1 cellular context compared by ENCODE assay signal in genomic region chr2:100891911-100892642, GRCh38.
A peak's percentile ranks its signal among the peaks of the same experiment; 100 is the strongest.
TF ChIP-seq lines count a peak whose summit lies in the region.

No MANE protein-coding gene starts in this region.

TF ChIP-seq in HepG2, 621 proteins besides CTCF, POLR2A, EP300 and RAD21 (continued from another document):
- no peak for TF ChIP-seq REST (IDR thresholded peaks at IDR 0.05; ENCODE audit: borderline replicate concordance in 1 of 2, low read depth in 1 of 2, low read length in 2 of 2)
- no peak for TF ChIP-seq ZNF605 (CRISPR knock-in tag; IDR thresholded peaks at IDR 0.05)
- peak; percentile 34; the same call in 1 of the 2 replicates for TF ChIP-seq ZBTB33 (CRISPR knock-in tag; IDR thresholded peaks at IDR 0.05)
- TF ChIP-seq CEBPZ (IDR thresholded peaks at IDR 0.05; ENCODE audit: low read length) = no peak
- peak; percentile 87 for TF ChIP-seq RBM22 (optimal IDR thresholded peaks at IDR 0.05; ENCODE audit: low read length)
- TF ChIP-seq ZC3H4 (CRISPR knock-in tag; IDR thresholded peaks at IDR 0.05; ENCODE audit: borderline replicate concordance) = no peak
- no peak for TF ChIP-seq KDM3A (CRISPR knock-in tag; IDR thresholded peaks at IDR 0.05; ENCODE audit: low read depth)
- TF ChIP-seq MAFF (IDR thresholded peaks at IDR 0.05; ENCODE audit: low read depth, low read length) = peak; percentile 14; the same call in 1 of the 2 replicates
- no peak for TF ChIP-seq GMEB2 (CRISPR knock-in tag; IDR thresholded peaks at IDR 0.05; ENCODE audit: low read depth)
- no peak for TF ChIP-seq SRSF1 (optimal IDR thresholded peaks at IDR 0.05; ENCODE audit: low read depth, low read length)
- peak in 1 of 2 experiments; percentile 0; a peak in 1 of 4 replicates for TF ChIP-seq MAFK (conservative IDR thresholded peaks at IDR 0.05 in 1 of 2, IDR thresholded peaks at IDR 0.05 in 1 of 2; ENCODE audit: low read length in 2 of 2)
